In the genomic region with DNA sequence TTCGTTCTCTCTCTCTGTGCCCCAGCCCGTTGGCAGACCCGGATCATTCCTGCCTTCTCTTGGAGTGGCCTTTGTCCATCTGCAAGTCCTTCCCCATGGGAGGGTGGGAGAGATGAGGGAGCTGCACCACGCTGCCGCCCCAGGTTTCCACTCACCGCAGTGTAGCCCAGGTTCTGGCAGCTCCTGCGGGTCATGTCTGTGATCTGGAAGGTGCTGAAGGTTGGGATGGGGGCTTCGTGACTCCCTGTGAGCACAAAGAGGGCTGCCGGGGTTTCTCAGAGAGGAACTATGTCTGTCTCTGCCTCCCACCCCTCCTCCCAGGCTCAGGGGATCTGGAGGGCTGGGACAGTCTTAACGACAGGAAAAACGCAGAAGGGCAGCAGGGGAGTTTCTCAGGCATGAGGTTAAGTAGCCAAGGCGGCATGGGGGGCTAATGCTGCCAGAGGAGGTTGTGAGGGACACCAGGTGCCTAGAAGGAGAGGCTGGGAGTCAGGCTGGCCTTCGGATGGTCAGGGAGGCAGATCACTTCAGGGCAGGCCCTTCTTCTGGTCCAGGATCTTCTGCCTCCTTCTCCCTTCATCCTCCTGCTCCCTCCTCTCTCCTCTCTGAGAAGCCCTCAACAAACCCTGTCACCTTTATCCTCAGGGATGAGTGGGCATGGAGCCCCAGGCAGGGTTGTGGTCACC, we compare ENCODE assay signal across 8 cellular contexts. TPM values are rescaled to one million over a fixed set of nuclear protein-coding genes. Genes with fewer than 3 reads are reported as not detected.
A peak's percentile ranks its signal among the peaks of the same experiment; 100 is the strongest.
DNase-seq lines count a peak whose midpoint lies in the region; ATAC-seq and TF ChIP-seq lines count a peak whose summit lies in the region.

No MANE protein-coding gene starts in this region.

- no peaks in the 10 kb centered on the region for H3K79me2 ChIP-seq in mesendoderm (ENCODE audit: control insufficient read depth, insufficient read depth, low read length)

- peak overlapping the region; percentile 81 for H3K4me3 Mint-ChIP-seq in activated T-cell treated with anti-CD3 and anti-CD28 coated beads, Interleukin-2, amount 50 U/mL, for 4 hours
- peak overlapping the region; percentile 93 for H3K4me3 Mint-ChIP-seq in activated naive CD8-positive, alpha-beta T cell

- H4K8ac ChIP-seq in mesendoderm (ENCODE audit: low read depth, low read length) = no peak overlapping the region

- H3K4ac ChIP-seq in mesendoderm (ENCODE audit: low read depth, low read length) = no peak overlapping the region

- TF ChIP-seq CTCF in transverse colon (IDR thresholded peaks at IDR 0.05) = no peak

- peaks cover 58% of the 10 kb centered on the region for H3K4me1 Mint-ChIP-seq in activated T-cell treated with anti-CD3 and anti-CD28 coated beads, Interleukin-2, amount 50 U/mL, for 4 hours (ENCODE audit: low read depth)
- peaks cover 52% of the 10 kb centered on the region for H3K4me1 Mint-ChIP-seq in activated naive CD8-positive, alpha-beta T cell (ENCODE audit: low read depth)

- peak overlapping the region; percentile 30 for H3K56ac ChIP-seq in mesendoderm (ENCODE audit: low read length)

- ATAC-seq in activated T-cell treated with anti-CD3 and anti-CD28 coated beads, Interleukin-2, amount 50 U/mL, for 4 hours = peak in 1 of 2 donors; percentile 0
- ATAC-seq in GM21619 (IDR thresholded peaks at IDR 0.05; ENCODE audit: unreplicated experiment) = no peak

- H3K36me3 ChIP-seq in mesendoderm (ENCODE audit: control insufficient read depth, insufficient read depth, low read length) (no peaks in the 10 kb centered on the region), transverse colon (no peaks in the 10 kb centered on the region)

- intact Hi-C loops in transverse colon (cut with DNase I; ENCODE audit: low total_unique reads) = no loop called here

- H3K27me3 ChIP-seq in mesendoderm (ENCODE audit: insufficient read depth, low read length, poor library complexity) = no peaks in the 10 kb centered on the region
- H3K27me3 ChIP-seq in transverse colon = no peaks in the 10 kb centered on the region

- no peak overlapping the region for H3K27ac ChIP-seq in mesendoderm (ENCODE audit: low read depth, low read length)
- peak overlapping the region; percentile 64 to 79 (median 76) for H3K27ac ChIP-seq in transverse colon

- peaks cover 2% of the 10 kb centered on the region for H3K4me1 ChIP-seq in mesendoderm (ENCODE audit: control insufficient read depth, low read depth, low read length)
- H3K4me1 ChIP-seq in transverse colon = peaks cover 6 to 22% (median 13%) of the 10 kb centered on the region in 4 donors

- no peaks in the 10 kb centered on the region for H3K9me3 ChIP-seq in transverse colon

- no peak for TF ChIP-seq POLR2A in transverse colon (IDR thresholded peaks at IDR 0.05)

- no peaks in the 10 kb centered on the region for H3K9me3 Mint-ChIP-seq in activated T-cell treated with anti-CD3 and anti-CD28 coated beads, Interleukin-2, amount 50 U/mL, for 4 hours
- H3K9me3 Mint-ChIP-seq in activated naive CD8-positive, alpha-beta T cell (ENCODE audit: low read depth) = no peaks in the 10 kb centered on the region

- no peak overlapping the region for H2BK15ac ChIP-seq in mesendoderm (replicated peaks; ENCODE audit: low read depth)

- no peak overlapping the region for H2AK5ac ChIP-seq in mesendoderm (ENCODE audit: low read length)

- in situ Hi-C loops in transverse colon (cut with MboI; ENCODE audit: low pct_ligation_motif_present in 1 of 4, low pct_unique_long_range_greater_than_20kb in 1 of 4, low sequenced_read_pairs in 3 of 4) = no loop called here

- H2BK120ac ChIP-seq in mesendoderm (ENCODE audit: low read depth, low read length) = no peak overlapping the region

- H2BK5ac ChIP-seq in mesendoderm (ENCODE audit: low read length) = no peak overlapping the region

- peak overlapping the region; percentile 50 for H3K23ac ChIP-seq in mesendoderm (ENCODE audit: low read length)

- H4K5ac ChIP-seq in mesendoderm (ENCODE audit: low read length) = no peak overlapping the region

- no peak for TF ChIP-seq EP300 in transverse colon (IDR thresholded peaks at IDR 0.05; ENCODE audit: low read depth)

- H3K36me3 Mint-ChIP-seq in activated T-cell treated with anti-CD3 and anti-CD28 coated beads, Interleukin-2, amount 50 U/mL, for 4 hours (ENCODE audit: insufficient read depth) = peaks cover 38% of the 10 kb centered on the region
- H3K36me3 Mint-ChIP-seq in activated naive CD8-positive, alpha-beta T cell = peaks cover 29% of the 10 kb centered on the region

- no CpG with 5 or more reads among the region's 13 CpGs for WGBS in mesendoderm (ENCODE audit: extremely low coverage, insufficient coverage, low lambda C conversion rate)
- 70% methylated on average over 12 of the region's 13 CpGs; no CpG with 5 or more reads in 1 of the 2 donors for WGBS in transverse colon (ENCODE audit: low coverage in 1 of 2), 2 donors

- H3K4me3 ChIP-seq in mesendoderm (ENCODE audit: low read length) (no peak overlapping the region), transverse colon (peak overlapping the region in 2 of 4 donors; percentile 6 to 33)

- H3K9ac ChIP-seq in mesendoderm (ENCODE audit: low read length) = no peak overlapping the region

- H3K27me3 Mint-ChIP-seq in activated T-cell treated with anti-CD3 and anti-CD28 coated beads, Interleukin-2, amount 50 U/mL, for 4 hours (ENCODE audit: low read depth) = no peaks in the 10 kb centered on the region
- H3K27me3 Mint-ChIP-seq in activated naive CD8-positive, alpha-beta T cell = no peaks in the 10 kb centered on the region

- H3K27ac Mint-ChIP-seq in activated naive CD8-positive, alpha-beta T cell = peak overlapping the region; percentile 99

- H3K18ac ChIP-seq in mesendoderm (ENCODE audit: low read length) = no peak overlapping the region

- H3K4me2 ChIP-seq in mesendoderm (ENCODE audit: low read length) = no peak overlapping the region

- no peaks in the 10 kb centered on the region for H3K79me1 ChIP-seq in mesendoderm (ENCODE audit: low read length)

- no peak for DNase-seq in activated T-cell treated with anti-CD3 and anti-CD28 coated beads, Interleukin-2, amount 50 U/mL, for 4 hours
- DNase-seq in activated T-cell treated with anti-CD3 and anti-CD28 coated beads for 4 hours (no peak), mesendoderm (no peak), transverse colon (no peak), HuH-7.5 (ENCODE audit: low spot score) (no peak), HT-29 (ENCODE audit: low spot score) (no peak)

RNA-seq across cellular contexts. Expression of gene SH2D2A, which starts 0.7 kb away (rescaled TPM):
- total RNA-seq in activated T-cell treated with anti-CD3 and anti-CD28 coated beads, Interleukin-2, amount 50 U/mL, for 4 hours = 100 to 1,000 TPM; 200 to 245 (median 214) TPM
- polyA plus RNA-seq in mesendoderm (2013, experiment 1 of 2) = 6.7 TPM
- 6.1 TPM for polyA plus RNA-seq in mesendoderm (2013, experiment 2 of 2)
- 1 to 10 TPM in 3 of 4 donors, not detected in 1; 1.9 to 5.9 (median 3.4) TPM for total RNA-seq in transverse colon
- 5.4 and 11.3 TPM in 2 replicates for total RNA-seq in HT-29 (2014; rRNA removed; shearing (Covaris generic))

RNA-seq across cellular contexts. Expression of gene INSRR, which starts 42.9 kb away (rescaled TPM):
- under 1 TPM in 1 of 3 donors, not detected in 2; 0.11 TPM for total RNA-seq in activated T-cell treated with anti-CD3 and anti-CD28 coated beads, Interleukin-2, amount 50 U/mL, for 4 hours
- not detected for polyA plus RNA-seq in mesendoderm (2013, experiment 1 of 2)
- under 0.01 TPM for polyA plus RNA-seq in mesendoderm (2013, experiment 2 of 2)
- not detected for total RNA-seq in transverse colon
- 0.03 TPM in 1 of 2 replicates, not detected in the other for total RNA-seq in HT-29 (2014; rRNA removed; shearing (Covaris generic))

RNA-seq across cellular contexts. Expression of gene NTRK1, which starts 44.7 kb away (rescaled TPM):
- total RNA-seq in activated T-cell treated with anti-CD3 and anti-CD28 coated beads, Interleukin-2, amount 50 U/mL, for 4 hours = 1 to 10 TPM in 2 of 3 donors, under 1 TPM in 1; 0.55 to 2.4 (median 1.8) TPM
- 0.04 TPM for polyA plus RNA-seq in mesendoderm (2013, experiment 1 of 2)
- polyA plus RNA-seq in mesendoderm (2013, experiment 2 of 2) = 0.03 TPM
- 1 to 10 TPM in 1 of 4 donors, under 1 TPM in 2, not detected in 1; 0.20 to 2.6 (median 0.64) TPM for total RNA-seq in transverse colon
- total RNA-seq in HT-29 (2014; rRNA removed; shearing (Covaris generic)) = not detected in 2 replicates

RNA-seq across cellular contexts. Expression of gene PRCC, which starts 48.7 kb away (rescaled TPM):
- 100 to 1,000 TPM; 108 to 111 (median 111) TPM for total RNA-seq in activated T-cell treated with anti-CD3 and anti-CD28 coated beads, Interleukin-2, amount 50 U/mL, for 4 hours
- 153 TPM for polyA plus RNA-seq in mesendoderm (2013, experiment 1 of 2)
- 139 TPM for polyA plus RNA-seq in mesendoderm (2013, experiment 2 of 2)
- total RNA-seq in transverse colon = 10 to 100 TPM; 15.1 to 69.9 (median 39.4) TPM
- 61.1 and 61.2 TPM in 2 replicates for total RNA-seq in HT-29 (2014; rRNA removed; shearing (Covaris generic))

Comparison
In these comparisons a context has a peak if more than half of its experiments do, and no peak if none do; other contexts are left out.
1. RNA of gene SH2D2A, which starts 0.7 kb away (total RNA-seq): 200 to 245 TPM in activated T-cell treated with anti-CD3 and anti-CD28 coated beads, Interleukin-2, amount 50 U/mL, for 4 hours; 5.4 to 11.3 TPM in HT-29 and 1.9 to 5.9 TPM in transverse colon; every median in the first group is over 10 times any median in the second.